ENCODE assay signal across 17 cellular contexts in genomic region chr3:184275961-184276910, GRCh38. TPM values are rescaled to one million over a fixed set of nuclear protein-coding genes. Genes with fewer than 3 reads are reported as not detected.
A peak's percentile ranks its signal among the peaks of the same experiment; 100 is the strongest.
DNase-seq lines count a peak whose midpoint lies in the region; ATAC-seq and TF ChIP-seq lines count a peak whose summit lies in the region.
"Had no signal": no experiment of that assay in that cellular context is flagged by ENCODE, and none has a peak within 500 bp of the region (broad histone marks: within the 10 kb centered on the region; RNA-seq: fewer than 3 reads in every experiment).

Gene ECE2, plus strand, starts transcription at chr3:184276022. Its CDS starts 132 bp downstream, at chr3:184276154.

- H3K36me3 ChIP-seq in HUES6 (ENCODE audit: control insufficient read depth, insufficient read depth, low read length) (no peaks in the 10 kb centered on the region), endodermal cell (ENCODE audit: control insufficient read depth, insufficient read depth, low read length) (no peaks in the 10 kb centered on the region)
- H3K36me3 ChIP-seq: HAP-1, left lung had no signal

- H3K4me1 Mint-ChIP-seq in endodermal cell (no peaks in the 10 kb centered on the region), nephron progenitor cell (peaks cover 5% of the 10 kb centered on the region)

- ATAC-seq in HG02588 (IDR thresholded peaks at IDR 0.05; ENCODE audit: unreplicated experiment) (no peak), GM18870 (IDR thresholded peaks at IDR 0.05; ENCODE audit: unreplicated experiment) (no peak)
- ATAC-seq: left lung had no signal

- 54 to 70% methylated on average over 29 to 64 of the region's 65 CpGs for WGBS in endodermal cell (ENCODE audit: insufficient coverage in 1 of 2, insufficient read length in 1 of 2), 2 experiments

- DNase-seq in COLO668 (lab: John Stamatoyannopoulos, UW; ENCODE audit: unreplicated experiment), result peak; percentile 2
- DNase-seq in endodermal cell, result no peak
- DNase-seq in nephron progenitor cell, result peak; percentile 21
- DNase-seq in NCI-H1417 treated with DMSO at 0.1 percent for 48 hours (lab: John Stamatoyannopoulos, UW), result no peak
- DNase-seq: activated CD4-positive, CD25-positive, alpha-beta regulatory T cell; left lung; NCI-H1436 treated with DMSO at 0.1 percent for 48 hours; stimulated activated CD4-positive, alpha-beta T cell treated with anti-CD3 and anti-CD28 coated beads, Interleukin-1b, Interleukin-23, amount 100 ng/mL, for 48 hours; stimulated activated naive CD4-positive, alpha-beta T cell treated with Interleukin-2 at 50 U/mL for 16 hours had no signal

- H3K4me1 ChIP-seq in HUES6 (ENCODE audit: control insufficient read depth, insufficient read depth, low read length), result peaks cover 4% of the 10 kb centered on the region; the same call in 1 of the 2 replicates
- H3K4me1 ChIP-seq in endodermal cell (ENCODE audit: control insufficient read depth, insufficient read depth, low read length), result no peaks in the 10 kb centered on the region
- H3K4me1 ChIP-seq: HAP-1, left lung had no signal

- peaks cover 64% of the 10 kb centered on the region for H3K27me3 ChIP-seq in HUES6 (ENCODE audit: control insufficient read depth, insufficient read depth, low read length)
- H3K27me3 ChIP-seq in endodermal cell (ENCODE audit: control insufficient read depth, insufficient read depth, low read length, poor library complexity, severe bottlenecking), result peaks cover 77% of the 10 kb centered on the region

- H3K27ac ChIP-seq in HUES6 (ENCODE audit: low read depth, low read length), result no peak within 1 kb of the TSS
- H3K27ac ChIP-seq in endodermal cell (ENCODE audit: low read depth, low read length), result no peak within 1 kb of the TSS
- H3K27ac ChIP-seq: left lung had no signal

- no peak within 1 kb of the TSS for H3K9ac ChIP-seq in HUES6 (ENCODE audit: low read length)
- no peak within 1 kb of the TSS for H3K9ac ChIP-seq in endodermal cell (ENCODE audit: extremely low read depth, low read length, poor library complexity, severe bottlenecking)

- peak within 1 kb of the TSS; percentile 53 for H3K4me3 ChIP-seq in HUES6 (ENCODE audit: low read depth, low read length)
- no peak within 1 kb of the TSS for H3K4me3 ChIP-seq in endodermal cell (ENCODE audit: low read length)
- H3K4me3 ChIP-seq: HAP-1, left lung had no signal

- H3K36me3 Mint-ChIP-seq in endodermal cell (ENCODE audit: low read depth) (no peaks in the 10 kb centered on the region), nephron progenitor cell (ENCODE audit: low read depth) (no peaks in the 10 kb centered on the region)
- H3K36me3 Mint-ChIP-seq: IgD-negative memory B cell had no signal

- peak within 1 kb of the TSS; percentile 42 for H3K4me3 Mint-ChIP-seq in endodermal cell
- peak within 1 kb of the TSS; percentile 67 for H3K4me3 Mint-ChIP-seq in nephron progenitor cell
- H3K4me3 Mint-ChIP-seq: activated T-helper 1 cell treated with anti-CD3 and anti-CD28 coated beads, Interleukin-12 subunit alpha, Interleukin-12 subunit beta, Interleukin-2, Interleukin-4 antibody, amounts not matched to agents 30 ng/mL and 10 ng/mL and 1 ng/mL, durations not matched to agents 14 hours and 24 hours and 36 hours had no signal

- H3K9me3 ChIP-seq in HUES6 (ENCODE audit: control insufficient read depth, insufficient read depth, low read depth, low read length) (no peaks in the 10 kb centered on the region), endodermal cell (ENCODE audit: control insufficient read depth, low read length) (no peaks in the 10 kb centered on the region)
- H3K9me3 ChIP-seq: HAP-1, left lung had no signal

- H3K9me3 Mint-ChIP-seq in endodermal cell (no peaks in the 10 kb centered on the region), nephron progenitor cell (no peaks in the 10 kb centered on the region)
- H3K9me3 Mint-ChIP-seq: activated T-helper 1 cell treated with anti-CD3 and anti-CD28 coated beads, Interleukin-12 subunit alpha, Interleukin-12 subunit beta, Interleukin-2, Interleukin-4 antibody, amounts not matched to agents 30 ng/mL and 10 ng/mL and 1 ng/mL, durations not matched to agents 14 hours and 24 hours and 36 hours; IgD-negative memory B cell had no signal

- no peak within 1 kb of the TSS for H3K27ac Mint-ChIP-seq in endodermal cell
- no peak within 1 kb of the TSS for H3K27ac Mint-ChIP-seq in nephron progenitor cell
- H3K27ac Mint-ChIP-seq: activated T-helper 1 cell treated with anti-CD3 and anti-CD28 coated beads, Interleukin-12 subunit alpha, Interleukin-12 subunit beta, Interleukin-2, Interleukin-4 antibody, amounts not matched to agents 30 ng/mL and 10 ng/mL and 1 ng/mL, durations not matched to agents 14 hours and 24 hours and 36 hours; IgD-negative memory B cell had no signal

- H3K27me3 Mint-ChIP-seq in endodermal cell (ENCODE audit: insufficient read depth) (peaks cover 68% of the 10 kb centered on the region), nephron progenitor cell (ENCODE audit: low read depth, poor library complexity) (peaks cover 99% of the 10 kb centered on the region)

- TF ChIP-seq CTCF in endodermal cell (conservative IDR thresholded peaks at IDR 0.05) (no peak), nephron progenitor cell (IDR thresholded peaks at IDR 0.05) (no peak)

RNA-seq across cellular contexts. Expression of gene ECE2, which starts in this region (rescaled TPM):
- total RNA-seq in endodermal cell, result not detected
- not detected for polyA plus RNA-seq in endodermal cell (2013, experiment 1 of 2)
- polyA plus RNA-seq in endodermal cell (2013, experiment 2 of 2), result not detected
- total RNA-seq: activated T-helper 1 cell treated with anti-CD3 and anti-CD28 coated beads, Interleukin-12 subunit alpha, Interleukin-12 subunit beta, Interleukin-2, Interleukin-4 antibody, amounts not matched to agents 30 ng/mL and 10 ng/mL and 1 ng/mL, durations not matched to agents 14 hours and 24 hours and 36 hours; fibroblast of villous mesenchyme; left lung; osteocyte had no signal
- polyA plus RNA-seq: IgD-negative memory B cell had no signal

Comparison
In these comparisons a context has a peak if more than half of its experiments do, and no peak if none do; other contexts are left out.
1. DNase-seq: peak in COLO668 (single experiment) and nephron progenitor cell (single experiment); none in endodermal cell (single experiment) and NCI-H1417 treated with DMSO at 0.1 percent for 48 hours (single experiment).